8 cellular contexts compared by ENCODE assay signal in genomic region chr9:136093995-136094881, GRCh38. TPM values are rescaled to one million over a fixed set of nuclear protein-coding genes. Genes with fewer than 3 reads are reported as not detected.
DNase-seq lines count a peak whose midpoint lies in the region; ATAC-seq and TF ChIP-seq lines count a peak whose summit lies in the region.

No MANE protein-coding gene starts in this region.

- DNase-seq in GM06990 (ENCODE audit: extremely low read depth, insufficient read length), result no peak
- peak; percentile 49 for DNase-seq in SK-MEL-5 (ENCODE audit: low read depth, low spot score)
- peak; percentile 84 for DNase-seq in left cardiac atrium
- no peak for DNase-seq in progenitor cell of endocrine pancreas (ENCODE audit: low spot score, unreplicated experiment)
- no peak for DNase-seq in NCI-H187 treated with DMSO at 0.1 percent for 48 hours (lab: John Stamatoyannopoulos, UW)
- DNase-seq in GM10266 (ENCODE audit: extremely low spot score), result no peak

- TF ChIP-seq CTCF in GM06990 (IDR thresholded peaks at IDR 0.05; ENCODE audit: insufficient read depth, low read length, poor library complexity, severe bottlenecking) (no peak), progenitor cell of endocrine pancreas (IDR thresholded peaks at IDR 0.05; ENCODE audit: unreplicated experiment) (no peak), GM10266 (IDR thresholded peaks at IDR 0.05; ENCODE audit: control insufficient read depth, insufficient read depth, low read depth, missing control alignments) (no peak)

- 1 to 6% (median 3%) methylated on average over 48 to 74 of the region's 74 CpGs for WGBS in adipose tissue, 3 donors

- H3K27ac ChIP-seq in adipose tissue (ENCODE audit: low read depth, low read length), result peak overlapping the region; percentile 29

- ATAC-seq in left cardiac atrium, result peak; percentile 68 to 72
- no peak for ATAC-seq in GM18498 (IDR thresholded peaks at IDR 0.05; ENCODE audit: unreplicated experiment)

- H3K27me3 Mint-ChIP-seq in progenitor cell of endocrine pancreas, result peaks cover 14% of the 10 kb centered on the region

- H3K36me3 ChIP-seq in GM06990 (ENCODE audit: control insufficient read depth, insufficient read depth, low read length), result no peaks in the 10 kb centered on the region; the same call in 1 of the 2 replicates

- no peaks in the 10 kb centered on the region for H3K9me3 Mint-ChIP-seq in progenitor cell of endocrine pancreas (ENCODE audit: low read depth)

- H3K4me1 Mint-ChIP-seq in progenitor cell of endocrine pancreas (ENCODE audit: low read depth), result peaks cover 2% of the 10 kb centered on the region

- H3K27ac Mint-ChIP-seq in progenitor cell of endocrine pancreas, result no peak overlapping the region

- in situ Hi-C loops in SK-MEL-5 (cut with HindIII; ENCODE audit: low pct_unique_long_range_greater_than_20kb, low sequenced_read_pairs), result no loop called here

- peak overlapping the region; percentile 58 for H3K4me3 ChIP-seq in GM06990 (replicated peaks; ENCODE audit: low read depth, low read length)

- no peaks in the 10 kb centered on the region for H3K36me3 Mint-ChIP-seq in progenitor cell of endocrine pancreas (ENCODE audit: insufficient read depth)

- no peaks in the 10 kb centered on the region for H3K27me3 ChIP-seq in GM06990 (replicated peaks; ENCODE audit: control insufficient read depth, insufficient read depth, low read length)

- intact Hi-C loops in left cardiac atrium (cut with DNase I), result no loop called here

- H3K4me3 Mint-ChIP-seq in progenitor cell of endocrine pancreas (ENCODE audit: low read depth), result peak overlapping the region; percentile 71

RNA-seq across cellular contexts. Expression of gene NACC2, which starts 0.9 kb away (rescaled TPM):
- total RNA-seq in SK-MEL-5 (2014; rRNA removed; shearing (Covaris generic)), result 38.2 and 38.7 TPM in 2 replicates
- polyA plus RNA-seq in SK-MEL-5 (2015; cell fraction: cytosol; rRNA removed), result 55.0 and 71.3 TPM in 2 replicates
- polyA plus RNA-seq in SK-MEL-5 (2015; cell fraction: nucleus; rRNA removed), result 57.3 and 71.6 TPM in 2 replicates
- polyA plus RNA-seq in adipose tissue, result 10 to 100 TPM in 1 of 3 donors, 1 to 10 TPM in 2; 5.3 to 15.5 (median 9.1) TPM
- total RNA-seq in left cardiac atrium (10 to 100 TPM; 28.6 to 38.5 TPM), progenitor cell of endocrine pancreas (11.6 and 12.9 TPM in 2 replicates)

RNA-seq across cellular contexts. Expression of gene TMEM250, which starts 24.4 kb away (rescaled TPM):
- total RNA-seq in SK-MEL-5 (2014; rRNA removed; shearing (Covaris generic)), result 42.5 and 43.0 TPM in 2 replicates
- polyA plus RNA-seq in SK-MEL-5 (2015; cell fraction: cytosol; rRNA removed), result 56.5 and 66.9 TPM in 2 replicates
- 25.1 and 31.7 TPM in 2 replicates for polyA plus RNA-seq in SK-MEL-5 (2015; cell fraction: nucleus; rRNA removed)
- polyA plus RNA-seq in adipose tissue, result 10 to 100 TPM; 14.9 to 25.9 (median 20.4) TPM
- 10 to 100 TPM; 21.6 to 23.4 TPM for total RNA-seq in left cardiac atrium
- 39.2 and 39.5 TPM in 2 replicates for total RNA-seq in progenitor cell of endocrine pancreas

Comparison
In these comparisons a context has a peak if more than half of its experiments do, and no peak if none do; other contexts are left out.
1. DNase-seq: peak in SK-MEL-5 (single experiment) and left cardiac atrium (single experiment); none in GM06990 (single experiment), progenitor cell of endocrine pancreas (single experiment), NCI-H187 treated with DMSO at 0.1 percent for 48 hours (single experiment) and GM10266 (single experiment).